8 cellular contexts compared by ENCODE assay signal in the genomic region with DNA sequence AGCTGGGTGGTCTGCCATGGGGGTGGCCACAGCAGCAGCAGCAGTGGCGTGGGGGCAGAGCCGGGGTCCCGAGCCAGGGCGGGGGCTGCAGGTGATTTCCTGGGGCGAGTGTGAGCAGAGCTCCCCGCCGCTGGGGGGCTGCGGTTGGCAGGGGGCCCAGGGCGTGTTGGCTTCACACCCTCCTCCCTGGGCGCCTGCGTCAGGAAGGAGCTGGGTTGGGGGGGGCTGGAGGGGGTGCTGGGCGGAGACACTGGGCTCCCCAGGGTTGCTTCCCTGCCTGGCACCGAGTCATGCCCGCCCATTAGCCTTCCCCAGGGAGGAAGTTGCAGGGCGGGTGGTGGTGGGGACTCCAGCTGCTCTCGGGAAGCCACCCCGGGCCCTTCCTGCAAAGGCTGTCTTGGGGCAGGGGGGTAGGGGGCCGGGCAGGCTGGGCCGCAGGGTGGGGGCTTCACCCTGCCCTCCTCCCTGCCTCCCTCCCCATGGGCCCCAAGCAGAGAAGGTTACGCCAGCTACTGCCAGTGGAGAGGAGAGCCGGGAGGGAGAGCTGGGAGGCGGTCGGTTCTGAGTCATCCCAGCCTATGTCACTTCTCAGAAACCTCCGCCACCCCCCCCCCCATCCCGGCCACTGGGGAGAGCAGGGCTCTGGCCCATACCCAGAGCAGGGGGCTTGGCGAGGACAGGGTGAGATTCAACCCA. TPM values are rescaled to one million over a fixed set of nuclear protein-coding genes. Genes with fewer than 3 reads are reported as not detected.
DNase-seq lines count a peak whose midpoint lies in the region; ATAC-seq and TF ChIP-seq lines count a peak whose summit lies in the region.

No MANE protein-coding gene starts in this region.

- TF ChIP-seq CTCF in WI38 (IDR thresholded peaks at IDR 0.05; ENCODE audit: low read depth, low read length) (no peak), left lung (IDR thresholded peaks at IDR 0.05) (no peak)

- H3K27me3 ChIP-seq in left lung, result no peaks in the 10 kb centered on the region

- ATAC-seq in left lung (peak; percentile 51), GM18867 (IDR thresholded peaks at IDR 0.05; ENCODE audit: unreplicated experiment) (no peak)

- H3K36me3 ChIP-seq in left lung, result peaks cover 9 to 69% of the 10 kb centered on the region in 2 donors

- intact Hi-C loops in left lung (cut with DNase I), result no loop called here

- no peaks in the 10 kb centered on the region for H3K9me3 ChIP-seq in left lung

- DNase-seq in EH (ENCODE audit: low read depth), result peak; percentile 99
- DNase-seq in NAMALWA (ENCODE audit: low spot score), result peak; percentile 73
- peak; percentile 63 for DNase-seq in cerebellar cortex (ENCODE audit: low spot score)
- peak; percentile 95 to 98 for DNase-seq in left lung
- peak; percentile 66 to 68 for DNase-seq in stimulated activated CD4-positive, alpha-beta T cell treated with anti-CD3 and anti-CD28 coated beads, Interleukin-4, amount 100 ng/mL, for 4 hours
- DNase-seq in iPS-NIHi7 (ENCODE audit: extremely low spot score), result no peak

- peak overlapping the region; percentile 97 to 99 for H3K27ac ChIP-seq in left lung

- H3K4me3 ChIP-seq in WI38 (ENCODE audit: low read depth, low read length) (peak overlapping the region; percentile 89), left lung (peak overlapping the region; percentile 78 to 99)

- H3K4me1 ChIP-seq in left lung, result peaks cover 20 to 57% of the 10 kb centered on the region in 2 donors

RNA-seq across cellular contexts. Expression of a gene that starts 4.6 kb away (rescaled TPM):
- 100 to 1,000 TPM in 1 of 2 donors, 10 to 100 TPM in 1; 87.4 to 115 TPM for total RNA-seq in left lung

RNA-seq across cellular contexts. Expression of a gene that starts 11.4 kb away (rescaled TPM):
- total RNA-seq in left lung, result 100 to 1,000 TPM; 139 to 161 TPM

RNA-seq across cellular contexts. Expression of a gene that starts 15.2 kb away (rescaled TPM):
- total RNA-seq in left lung, result 1 to 10 TPM in 1 of 2 donors, under 1 TPM in 1; 0.55 to 1.5 TPM

RNA-seq across cellular contexts. Expression of a gene that starts 16.2 kb away (rescaled TPM):
- 100 to 1,000 TPM; 220 to 235 TPM for total RNA-seq in left lung

RNA-seq across cellular contexts. Expression of a gene that starts 22.4 kb away (rescaled TPM):
- total RNA-seq in left lung, result 10 to 100 TPM; 48.0 to 58.7 TPM
